Comparison of ENCODE assay signal across 1 cellular context in genomic region chr4:76148142-76148849, GRCh38.
TF ChIP-seq lines count a peak whose summit lies in the region.

Gene NUP54 (minus strand): TSS chr4:76148397. CDS start chr4:76148374, 23 bp downstream.

TF ChIP-seq in HepG2, 621 proteins besides CTCF, POLR2A, EP300 and RAD21 (continued from another document and continues in another):
- TF ChIP-seq MTERF4 (CRISPR knock-in tag; IDR thresholded peaks at IDR 0.05) = peak; percentile 72; the same call in 1 of the 2 replicates
- TF ChIP-seq MAX (IDR thresholded peaks at IDR 0.05) = peak; percentile 89
- no peak; the same call in 1 of the 2 replicates for TF ChIP-seq TCF7 (IDR thresholded peaks at IDR 0.05; ENCODE audit: low read depth)
- no peak for TF ChIP-seq GRHL1 (CRISPR knock-in tag; conservative IDR thresholded peaks at IDR 0.05)
- TF ChIP-seq TERF1 (CRISPR knock-in tag; IDR thresholded peaks at IDR 0.05) = peak; percentile 26; the same call in 1 of the 2 replicates
- no peak for TF ChIP-seq HHEX (CRISPR knock-in tag; IDR thresholded peaks at IDR 0.05)
- no peak; the same call in 1 of the 2 replicates for TF ChIP-seq ZNF737 (CRISPR knock-in tag; IDR thresholded peaks at IDR 0.05; ENCODE audit: borderline replicate concordance)
- TF ChIP-seq ZNF558 (CRISPR knock-in tag; IDR thresholded peaks at IDR 0.05; ENCODE audit: borderline replicate concordance) = peak; percentile 66; the same call in 1 of the 2 replicates
- no peak for TF ChIP-seq ZFP37 (CRISPR knock-in tag; IDR thresholded peaks at IDR 0.05; ENCODE audit: borderline replicate concordance)
- TF ChIP-seq TSC22D2 (CRISPR knock-in tag; IDR thresholded peaks at IDR 0.05; ENCODE audit: borderline replicate concordance) = no peak
- TF ChIP-seq ZBTB26 (CRISPR knock-in tag; IDR thresholded peaks at IDR 0.05; ENCODE audit: borderline replicate concordance) = peak; percentile 77
- TF ChIP-seq JUN (CRISPR knock-in tag; IDR thresholded peaks at IDR 0.05) = 0 out of 2 replicates have a peak, but pooled peaks have one; percentile 58
- TF ChIP-seq ZFP62 (CRISPR knock-in tag; IDR thresholded peaks at IDR 0.05) = no peak
- no peak; the same call in 1 of the 2 replicates for TF ChIP-seq HIC2 (CRISPR knock-in tag; IDR thresholded peaks at IDR 0.05; ENCODE audit: low read depth)
- peak; percentile 75 for TF ChIP-seq ZNF124 (CRISPR knock-in tag; IDR thresholded peaks at IDR 0.05)
- TF ChIP-seq THRA (CRISPR knock-in tag; IDR thresholded peaks at IDR 0.05; ENCODE audit: borderline replicate concordance) = peak; percentile 78
- TF ChIP-seq JARID2 (CRISPR knock-in tag; IDR thresholded peaks at IDR 0.05; ENCODE audit: insufficient replicate concordance) = peak; percentile 84
- 0 out of 4 replicates have a peak, but pooled peaks of 1 of the 2 experiments have one; percentile 28 for TF ChIP-seq NR2F1 (CRISPR knock-in tag; IDR thresholded peaks at IDR 0.05)
- no peak for TF ChIP-seq ATRX (CRISPR knock-in tag; IDR thresholded peaks at IDR 0.05; ENCODE audit: borderline replicate concordance)
- no peak for TF ChIP-seq KLF13 (CRISPR knock-in tag; IDR thresholded peaks at IDR 0.05)
- no peak for TF ChIP-seq ATF7 (IDR thresholded peaks at IDR 0.05)
- TF ChIP-seq ATF7 (CRISPR knock-in tag; IDR thresholded peaks at IDR 0.05) = peak; percentile 31; the same call in 1 of the 2 replicates
- TF ChIP-seq MYPOP (CRISPR knock-in tag; IDR thresholded peaks at IDR 0.05) = peak; percentile 90
- no peak; the same call in 1 of the 2 replicates for TF ChIP-seq SOX13 (IDR thresholded peaks at IDR 0.05)
- TF ChIP-seq SOX13 (CRISPR knock-in tag; conservative IDR thresholded peaks at IDR 0.05 in 1 of 2, IDR thresholded peaks at IDR 0.05 in 1 of 2) = peak in 1 of 2 experiments; percentile 49; a peak in 1 of 4 replicates
- no peak for TF ChIP-seq SNRNP70 (IDR thresholded peaks at IDR 0.05; ENCODE audit: low read depth, low read length)
- TF ChIP-seq SRSF1 (optimal IDR thresholded peaks at IDR 0.05; ENCODE audit: low read depth, low read length) = peak; percentile 81
- no peak for TF ChIP-seq SP1 (IDR thresholded peaks at IDR 0.05)
- peak; percentile 96 for TF ChIP-seq SP1 (CRISPR knock-in tag; IDR thresholded peaks at IDR 0.05)
- no peak for TF ChIP-seq ZNF569 (CRISPR knock-in tag; IDR thresholded peaks at IDR 0.05; ENCODE audit: borderline replicate concordance)
- peak; percentile 97 for TF ChIP-seq YEATS2 (CRISPR knock-in tag; IDR thresholded peaks at IDR 0.05; ENCODE audit: borderline replicate concordance)
- 0 out of 2 replicates have a peak, but pooled peaks have one; percentile 30 for TF ChIP-seq PRDM15 (CRISPR knock-in tag; IDR thresholded peaks at IDR 0.05)
- TF ChIP-seq STAT6 (CRISPR knock-in tag; IDR thresholded peaks at IDR 0.05; ENCODE audit: borderline replicate concordance) = peak; percentile 81; the same call in 1 of the 2 replicates
- no peak for TF ChIP-seq ZNF577 (CRISPR knock-in tag; IDR thresholded peaks at IDR 0.05; ENCODE audit: borderline replicate concordance, low read depth)
- TF ChIP-seq ZNF605 (CRISPR knock-in tag; IDR thresholded peaks at IDR 0.05) = peak; percentile 85
- TF ChIP-seq BHLHE40 (IDR thresholded peaks at IDR 0.05; ENCODE audit: low read length) = peak; percentile 32
- TF ChIP-seq ZNF598 (CRISPR knock-in tag; IDR thresholded peaks at IDR 0.05; ENCODE audit: borderline replicate concordance) = no peak; the same call in 1 of the 2 replicates
- TF ChIP-seq ATF2 (CRISPR knock-in tag; IDR thresholded peaks at IDR 0.05) = peak; percentile 95
- no peak for TF ChIP-seq ZSCAN12 (CRISPR knock-in tag; IDR thresholded peaks at IDR 0.05)
- TF ChIP-seq ZFX (CRISPR knock-in tag; IDR thresholded peaks at IDR 0.05; ENCODE audit: low read depth) = peak; percentile 98
- TF ChIP-seq ZNF331 (CRISPR knock-in tag; IDR thresholded peaks at IDR 0.05) = peak; percentile 95
- no peak for TF ChIP-seq TEF (CRISPR knock-in tag; IDR thresholded peaks at IDR 0.05)
